1 cellular context compared by ENCODE assay signal in the genomic region with DNA sequence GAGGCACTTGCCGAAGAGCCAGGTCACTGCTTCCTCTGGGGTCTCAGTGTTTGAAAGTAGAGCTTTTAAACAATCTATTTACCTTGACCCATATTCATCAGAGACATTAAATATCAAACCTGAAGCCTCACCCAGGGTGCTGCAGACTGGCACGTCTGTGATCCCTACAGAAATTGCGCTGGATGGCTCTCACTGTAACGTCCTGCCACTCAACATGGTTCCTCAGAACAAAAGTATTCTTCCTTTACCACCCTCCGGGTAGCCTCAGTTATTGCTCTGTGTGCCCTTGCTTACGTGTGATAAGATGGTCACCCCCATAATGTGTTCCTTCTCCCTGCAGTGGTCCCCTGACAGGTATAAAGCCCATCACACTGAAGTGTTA.
TF ChIP-seq lines count a peak whose summit lies in the region.

No MANE protein-coding gene starts in this region.

TF ChIP-seq in IMR-90, 13 proteins besides CTCF, POLR2A, EP300 and RAD21 (continued from another document):
- TF ChIP-seq USF2 (IDR thresholded peaks at IDR 0.05; ENCODE audit: low read depth, low read length), result no peak
- no peak for TF ChIP-seq RCOR1 (IDR thresholded peaks at IDR 0.05; ENCODE audit: insufficient replicate concordance, low read length)
- TF ChIP-seq, protein P1, sequence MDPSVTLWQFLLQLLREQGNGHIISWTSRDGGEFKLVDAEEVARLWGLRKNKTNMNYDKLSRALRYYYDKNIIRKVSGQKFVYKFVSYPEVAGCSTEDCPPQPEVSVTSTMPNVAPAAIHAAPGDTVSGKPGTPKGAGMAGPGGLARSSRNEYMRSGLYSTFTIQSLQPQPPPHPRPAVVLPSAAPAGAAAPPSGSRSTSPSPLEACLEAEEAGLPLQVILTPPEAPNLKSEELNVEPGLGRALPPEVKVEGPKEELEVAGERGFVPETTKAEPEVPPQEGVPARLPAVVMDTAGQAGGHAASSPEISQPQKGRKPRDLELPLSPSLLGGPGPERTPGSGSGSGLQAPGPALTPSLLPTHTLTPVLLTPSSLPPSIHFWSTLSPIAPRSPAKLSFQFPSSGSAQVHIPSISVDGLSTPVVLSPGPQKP (IDR thresholded peaks at IDR 0.05; ENCODE audit: borderline replicate concordance, low read depth, low read length), result no peak
- TF ChIP-seq MXI1 (IDR thresholded peaks at IDR 0.05; ENCODE audit: borderline replicate concordance, low read depth, low read length), result no peak
- no peak for TF ChIP-seq SMC3 (IDR thresholded peaks at IDR 0.05; ENCODE audit: low read depth, low read length)
- TF ChIP-seq CHD1 (IDR thresholded peaks at IDR 0.05; ENCODE audit: low read depth, low read length), result no peak
